1 cellular context compared by ENCODE assay signal in the genomic region with DNA sequence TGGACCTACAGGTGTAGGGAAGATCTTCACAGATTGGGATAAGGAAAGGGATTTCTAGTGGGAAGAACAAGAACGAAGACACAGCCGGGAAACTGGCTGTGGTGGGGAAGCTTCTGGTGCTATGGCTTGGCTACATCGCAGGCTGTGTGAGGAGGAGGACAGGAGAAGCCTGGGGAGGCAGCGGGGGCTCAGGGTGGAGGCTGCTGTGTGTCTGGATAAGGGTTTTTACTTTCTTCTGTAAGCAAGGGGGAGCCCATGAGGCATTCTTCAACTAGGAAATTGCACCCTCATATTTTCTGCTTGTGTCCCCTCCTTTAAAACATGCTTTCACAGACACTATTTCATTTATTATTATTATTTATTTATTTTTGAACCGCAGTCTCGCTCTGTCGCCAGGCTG.
TF ChIP-seq lines count a peak whose summit lies in the region.

No MANE protein-coding gene starts in this region.

TF ChIP-seq in K562, 482 proteins besides CTCF, POLR2A, EP300 and RAD21 (continues in another document):
- TF ChIP-seq, protein P1, sequence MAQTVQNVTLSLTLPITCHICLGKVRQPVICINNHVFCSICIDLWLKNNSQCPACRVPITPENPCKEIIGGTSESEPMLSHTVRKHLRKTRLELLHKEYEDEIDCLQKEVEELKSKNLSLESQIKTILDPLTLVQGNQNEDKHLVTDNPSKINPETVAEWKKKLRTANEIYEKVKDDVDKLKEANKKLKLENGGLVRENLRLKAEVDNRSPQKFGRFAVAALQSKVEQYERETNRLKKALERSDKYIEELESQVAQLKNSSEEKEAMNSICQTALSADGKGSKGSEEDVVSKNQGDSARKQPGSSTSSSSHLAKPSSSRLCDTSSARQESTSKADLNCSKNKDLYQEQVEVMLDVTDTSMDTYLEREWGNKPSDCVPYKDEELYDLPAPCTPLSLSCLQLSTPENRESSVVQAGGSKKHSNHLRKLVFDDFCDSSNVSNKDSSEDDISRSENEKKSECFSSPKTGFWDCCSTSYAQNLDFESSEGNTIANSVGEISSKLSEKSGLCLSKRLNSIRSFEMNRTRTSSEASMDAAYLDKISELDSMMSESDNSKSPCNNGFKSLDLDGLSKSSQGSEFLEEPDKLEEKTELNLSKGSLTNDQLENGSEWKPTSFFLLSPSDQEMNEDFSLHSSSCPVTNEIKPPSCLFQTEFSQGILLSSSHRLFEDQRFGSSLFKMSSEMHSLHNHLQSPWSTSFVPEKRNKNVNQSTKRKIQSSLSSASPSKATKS (CRISPR knock-in tag; IDR thresholded peaks at IDR 0.05): no peak
- TF ChIP-seq FOXK2 (conservative IDR thresholded peaks at IDR 0.05 in 1 of 2, IDR thresholded peaks at IDR 0.05 in 1 of 2; ENCODE audit: low read depth in 2 of 2): 0 out of 4 replicates have a peak, but pooled peaks of 1 of the 2 experiments have one; percentile 10
- TF ChIP-seq POLR3G (IDR thresholded peaks at IDR 0.05; ENCODE audit: extremely low read depth, insufficient read length, insufficient replicate concordance): no peak
- TF ChIP-seq, protein P2, sequence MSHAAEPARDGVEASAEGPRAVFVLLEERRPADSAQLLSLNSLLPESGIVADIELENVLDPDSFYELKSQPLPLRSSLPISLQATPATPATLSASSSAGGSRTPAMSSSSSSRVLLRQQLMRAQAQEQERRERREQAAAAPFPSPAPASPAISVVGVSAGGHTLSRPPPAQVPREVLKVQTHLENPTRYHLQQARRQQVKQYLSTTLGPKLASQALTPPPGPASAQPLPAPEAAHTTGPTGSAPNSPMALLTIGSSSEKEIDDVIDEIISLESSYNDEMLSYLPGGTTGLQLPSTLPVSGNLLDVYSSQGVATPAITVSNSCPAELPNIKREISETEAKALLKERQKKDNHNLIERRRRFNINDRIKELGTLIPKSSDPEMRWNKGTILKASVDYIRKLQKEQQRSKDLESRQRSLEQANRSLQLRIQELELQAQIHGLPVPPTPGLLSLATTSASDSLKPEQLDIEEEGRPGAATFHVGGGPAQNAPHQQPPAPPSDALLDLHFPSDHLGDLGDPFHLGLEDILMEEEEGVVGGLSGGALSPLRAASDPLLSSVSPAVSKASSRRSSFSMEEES (CRISPR knock-in tag; IDR thresholded peaks at IDR 0.05): no peak
- no peak for TF ChIP-seq ETV5 (CRISPR knock-in tag; IDR thresholded peaks at IDR 0.05; ENCODE audit: low read depth)
- no peak for TF ChIP-seq DIDO1 (tag; IDR thresholded peaks at IDR 0.05; ENCODE audit: low read depth)
- peak; percentile 36; the same call in 1 of the 2 replicates for TF ChIP-seq ZNF263 (CRISPR knock-in tag; IDR thresholded peaks at IDR 0.05; ENCODE audit: borderline replicate concordance)
- no peak for TF ChIP-seq NCOA1 (IDR thresholded peaks at IDR 0.05; ENCODE audit: low read depth)
- TF ChIP-seq PBX2 (CRISPR knock-in tag; IDR thresholded peaks at IDR 0.05; ENCODE audit: low read depth): no peak
- no peak for TF ChIP-seq PBX2 (tag; conservative IDR thresholded peaks at IDR 0.05; ENCODE audit: low read depth)
- TF ChIP-seq CHCHD3 (CRISPR knock-in tag; IDR thresholded peaks at IDR 0.05): no peak
- TF ChIP-seq ILF3 (IDR thresholded peaks at IDR 0.05; ENCODE audit: borderline replicate concordance): no peak
- TF ChIP-seq ILK (tag; IDR thresholded peaks at IDR 0.05; ENCODE audit: borderline replicate concordance, low read depth): no peak
- TF ChIP-seq, protein P3, sequence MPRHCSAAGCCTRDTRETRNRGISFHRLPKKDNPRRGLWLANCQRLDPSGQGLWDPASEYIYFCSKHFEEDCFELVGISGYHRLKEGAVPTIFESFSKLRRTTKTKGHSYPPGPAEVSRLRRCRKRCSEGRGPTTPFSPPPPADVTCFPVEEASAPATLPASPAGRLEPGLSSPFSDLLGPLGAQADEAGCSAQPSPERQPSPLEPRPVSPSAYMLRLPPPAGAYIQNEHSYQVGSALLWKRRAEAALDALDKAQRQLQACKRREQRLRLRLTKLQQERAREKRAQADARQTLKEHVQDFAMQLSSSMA (CRISPR knock-in tag; IDR thresholded peaks at IDR 0.05): no peak
- TF ChIP-seq, protein P4, sequence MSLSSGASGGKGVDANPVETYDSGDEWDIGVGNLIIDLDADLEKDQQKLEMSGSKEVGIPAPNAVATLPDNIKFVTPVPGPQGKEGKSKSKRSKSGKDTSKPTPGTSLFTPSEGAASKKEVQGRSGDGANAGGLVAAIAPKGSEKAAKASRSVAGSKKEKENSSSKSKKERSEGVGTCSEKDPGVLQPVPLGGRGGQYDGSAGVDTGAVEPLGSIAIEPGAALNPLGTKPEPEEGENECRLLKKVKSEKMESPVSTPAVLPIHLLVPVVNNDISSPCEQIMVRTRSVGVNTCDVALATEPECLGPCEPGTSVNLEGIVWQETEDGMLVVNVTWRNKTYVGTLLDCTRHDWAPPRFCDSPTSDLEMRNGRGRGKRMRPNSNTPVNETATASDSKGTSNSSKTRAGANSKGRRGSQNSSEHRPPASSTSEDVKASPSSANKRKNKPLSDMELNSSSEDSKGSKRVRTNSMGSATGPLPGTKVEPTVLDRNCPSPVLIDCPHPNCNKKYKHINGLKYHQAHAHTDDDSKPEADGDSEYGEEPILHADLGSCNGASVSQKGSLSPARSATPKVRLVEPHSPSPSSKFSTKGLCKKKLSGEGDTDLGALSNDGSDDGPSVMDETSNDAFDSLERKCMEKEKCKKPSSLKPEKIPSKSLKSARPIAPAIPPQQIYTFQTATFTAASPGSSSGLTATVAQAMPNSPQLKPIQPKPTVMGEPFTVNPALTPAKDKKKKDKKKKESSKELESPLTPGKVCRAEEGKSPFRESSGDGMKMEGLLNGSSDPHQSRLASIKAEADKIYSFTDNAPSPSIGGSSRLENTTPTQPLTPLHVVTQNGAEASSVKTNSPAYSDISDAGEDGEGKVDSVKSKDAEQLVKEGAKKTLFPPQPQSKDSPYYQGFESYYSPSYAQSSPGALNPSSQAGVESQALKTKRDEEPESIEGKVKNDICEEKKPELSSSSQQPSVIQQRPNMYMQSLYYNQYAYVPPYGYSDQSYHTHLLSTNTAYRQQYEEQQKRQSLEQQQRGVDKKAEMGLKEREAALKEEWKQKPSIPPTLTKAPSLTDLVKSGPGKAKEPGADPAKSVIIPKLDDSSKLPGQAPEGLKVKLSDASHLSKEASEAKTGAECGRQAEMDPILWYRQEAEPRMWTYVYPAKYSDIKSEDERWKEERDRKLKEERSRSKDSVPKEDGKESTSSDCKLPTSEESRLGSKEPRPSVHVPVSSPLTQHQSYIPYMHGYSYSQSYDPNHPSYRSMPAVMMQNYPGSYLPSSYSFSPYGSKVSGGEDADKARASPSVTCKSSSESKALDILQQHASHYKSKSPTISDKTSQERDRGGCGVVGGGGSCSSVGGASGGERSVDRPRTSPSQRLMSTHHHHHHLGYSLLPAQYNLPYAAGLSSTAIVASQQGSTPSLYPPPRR (CRISPR knock-in tag; IDR thresholded peaks at IDR 0.05; ENCODE audit: borderline replicate concordance): no peak
- TF ChIP-seq ZBTB7A (IDR thresholded peaks at IDR 0.05; ENCODE audit: borderline replicate concordance, control insufficient read depth, low read depth, low read length): no peak
- 0 out of 2 replicates have a peak, but pooled peaks have one; percentile 28 for TF ChIP-seq TCF3 (CRISPR knock-in tag; IDR thresholded peaks at IDR 0.05)
- TF ChIP-seq ZNF184 (CRISPR knock-in tag; IDR thresholded peaks at IDR 0.05): no peak
- TF ChIP-seq TAL1 (IDR thresholded peaks at IDR 0.05): 0 out of 2 replicates have a peak, but pooled peaks have one; percentile 7
- no peak for TF ChIP-seq NFATC3 (IDR thresholded peaks at IDR 0.05)
- TF ChIP-seq ZC3H4 (CRISPR knock-in tag; IDR thresholded peaks at IDR 0.05; ENCODE audit: borderline replicate concordance): no peak
- no peak for TF ChIP-seq CREB3L1 (IDR thresholded peaks at IDR 0.05; ENCODE audit: borderline replicate concordance, low read depth)
- no peak for TF ChIP-seq NR1H2 (CRISPR knock-in tag; IDR thresholded peaks at IDR 0.05)
- TF ChIP-seq, protein P5, sequence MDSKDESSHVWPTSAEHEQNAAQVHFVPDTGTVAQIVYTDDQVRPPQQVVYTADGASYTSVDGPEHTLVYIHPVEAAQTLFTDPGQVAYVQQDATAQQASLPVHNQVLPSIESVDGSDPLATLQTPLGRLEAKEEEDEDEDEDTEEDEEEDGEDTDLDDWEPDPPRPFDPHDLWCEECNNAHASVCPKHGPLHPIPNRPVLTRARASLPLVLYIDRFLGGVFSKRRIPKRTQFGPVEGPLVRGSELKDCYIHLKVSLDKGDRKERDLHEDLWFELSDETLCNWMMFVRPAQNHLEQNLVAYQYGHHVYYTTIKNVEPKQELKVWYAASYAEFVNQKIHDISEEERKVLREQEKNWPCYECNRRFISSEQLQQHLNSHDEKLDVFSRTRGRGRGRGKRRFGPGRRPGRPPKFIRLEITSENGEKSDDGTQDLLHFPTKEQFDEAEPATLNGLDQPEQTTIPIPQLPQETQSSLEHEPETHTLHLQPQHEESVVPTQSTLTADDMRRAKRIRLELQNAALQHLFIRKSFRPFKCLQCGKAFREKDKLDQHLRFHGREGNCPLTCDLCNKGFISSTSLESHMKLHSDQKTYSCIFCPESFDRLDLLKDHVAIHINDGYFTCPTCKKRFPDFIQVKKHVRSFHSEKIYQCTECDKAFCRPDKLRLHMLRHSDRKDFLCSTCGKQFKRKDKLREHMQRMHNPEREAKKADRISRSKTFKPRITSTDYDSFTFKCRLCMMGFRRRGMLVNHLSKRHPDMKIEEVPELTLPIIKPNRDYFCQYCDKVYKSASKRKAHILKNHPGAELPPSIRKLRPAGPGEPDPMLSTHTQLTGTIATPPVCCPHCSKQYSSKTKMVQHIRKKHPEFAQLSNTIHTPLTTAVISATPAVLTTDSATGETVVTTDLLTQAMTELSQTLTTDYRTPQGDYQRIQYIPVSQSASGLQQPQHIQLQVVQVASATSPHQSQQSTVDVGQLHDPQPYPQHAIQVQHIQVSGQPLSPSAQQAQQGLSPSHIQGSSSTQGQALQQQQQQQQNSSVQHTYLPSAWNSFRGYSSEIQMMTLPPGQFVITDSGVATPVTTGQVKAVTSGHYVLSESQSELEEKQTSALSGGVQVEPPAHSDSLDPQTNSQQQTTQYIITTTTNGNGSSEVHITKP (IDR thresholded peaks at IDR 0.05; ENCODE audit: partially characterized antibody): no peak
- TF ChIP-seq COPS2 (conservative IDR thresholded peaks at IDR 0.05): no peak
- no peak for TF ChIP-seq TRIM25 (IDR thresholded peaks at IDR 0.05; ENCODE audit: borderline replicate concordance)
- no peak for TF ChIP-seq MBD2 (IDR thresholded peaks at IDR 0.05; ENCODE audit: borderline replicate concordance, low read depth)
- TF ChIP-seq, protein P6, sequence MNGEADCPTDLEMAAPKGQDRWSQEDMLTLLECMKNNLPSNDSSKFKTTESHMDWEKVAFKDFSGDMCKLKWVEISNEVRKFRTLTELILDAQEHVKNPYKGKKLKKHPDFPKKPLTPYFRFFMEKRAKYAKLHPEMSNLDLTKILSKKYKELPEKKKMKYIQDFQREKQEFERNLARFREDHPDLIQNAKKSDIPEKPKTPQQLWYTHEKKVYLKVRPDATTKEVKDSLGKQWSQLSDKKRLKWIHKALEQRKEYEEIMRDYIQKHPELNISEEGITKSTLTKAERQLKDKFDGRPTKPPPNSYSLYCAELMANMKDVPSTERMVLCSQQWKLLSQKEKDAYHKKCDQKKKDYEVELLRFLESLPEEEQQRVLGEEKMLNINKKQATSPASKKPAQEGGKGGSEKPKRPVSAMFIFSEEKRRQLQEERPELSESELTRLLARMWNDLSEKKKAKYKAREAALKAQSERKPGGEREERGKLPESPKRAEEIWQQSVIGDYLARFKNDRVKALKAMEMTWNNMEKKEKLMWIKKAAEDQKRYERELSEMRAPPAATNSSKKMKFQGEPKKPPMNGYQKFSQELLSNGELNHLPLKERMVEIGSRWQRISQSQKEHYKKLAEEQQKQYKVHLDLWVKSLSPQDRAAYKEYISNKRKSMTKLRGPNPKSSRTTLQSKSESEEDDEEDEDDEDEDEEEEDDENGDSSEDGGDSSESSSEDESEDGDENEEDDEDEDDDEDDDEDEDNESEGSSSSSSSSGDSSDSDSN (IDR thresholded peaks at IDR 0.05; ENCODE audit: borderline replicate concordance in 1 of 2, low read depth in 2 of 2, low read length in 2 of 2): 0 out of 4 replicates have a peak, but pooled peaks of 1 of the 2 experiments have one; percentile 54
